ENCODE assay signal across 33 cellular contexts in the genomic region with DNA sequence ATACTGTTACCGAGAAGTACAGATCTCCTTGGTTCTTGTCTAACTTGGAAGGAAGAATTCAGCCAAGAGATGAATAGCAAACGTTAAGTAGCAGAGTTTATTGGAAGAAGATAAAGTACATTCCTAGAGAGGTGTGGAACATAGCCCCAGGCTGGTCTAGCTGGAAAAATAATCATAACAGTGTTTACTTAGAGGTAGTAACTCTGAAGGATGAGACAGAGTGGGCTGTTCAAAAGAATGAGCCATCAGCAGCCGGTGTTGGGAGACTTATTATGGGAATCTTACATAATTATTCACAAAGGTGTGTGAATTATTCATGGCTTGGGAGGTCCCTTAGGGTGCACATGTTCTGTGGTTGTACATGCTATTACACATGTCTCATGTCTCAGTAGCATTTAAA.
"Had no signal": no experiment of that assay in that cellular context is flagged by ENCODE, and none has a peak within 500 bp of the region (broad histone marks: within the 10 kb centered on the region; RNA-seq: fewer than 3 reads in every experiment).

No MANE protein-coding gene starts in this region.

- H3K4me3 Mint-ChIP-seq: activated CD4-positive, alpha-beta memory T cell treated with anti-CD3 and anti-CD28 coated beads, Interleukin-2, amount 10 ng/mL, durations not matched to agents 7 days and 5 days; activated CD8-positive, alpha-beta memory T cell treated with anti-CD3 and anti-CD28 coated beads, Interleukin-2, amount 10 ng/mL, durations not matched to agents 7 days and 5 days; activated naive CD4-positive, alpha-beta T cell treated with anti-CD3 and anti-CD28 coated beads, Interleukin-2, amount 10 ng/mL, durations not matched to agents 7 days and 5 days; activated naive CD8-positive, alpha-beta T cell treated with anti-CD3 and anti-CD28 coated beads for 36 hours had no signal

- DNase-seq: activated CD4-positive, alpha-beta memory T cell treated with anti-CD3 and anti-CD28 coated beads, Interleukin-2, amount 10 ng/mL, durations not matched to agents 7 days and 5 days; activated CD4-positive, alpha-beta T cell treated with anti-CD3 and anti-CD28 coated beads for 1 hour; activated CD4-positive, alpha-beta T cell treated with anti-CD3 and anti-CD28 coated beads for 48 hours; activated CD4-positive, CD25-positive, alpha-beta regulatory T cell; activated CD8-positive, alpha-beta memory T cell treated with anti-CD3 and anti-CD28 coated beads for 24 hours; activated CD8-positive, alpha-beta memory T cell treated with anti-CD3 and anti-CD28 coated beads, Interleukin-2, amount 10 ng/mL, durations not matched to agents 7 days and 5 days; activated CD8-positive, alpha-beta memory T cell treated with anti-CD3 and anti-CD28 coated beads, Interleukin-2, amount 50 U/mL, for 48 hours; activated effector memory CD4-positive, alpha-beta T cell treated with Interleukin-2 at 50 U/mL for 16 hours; activated naive CD4-positive, alpha-beta T cell treated with anti-CD3 and anti-CD28 coated beads, Interleukin-2, amount 10 ng/mL, durations not matched to agents 7 days and 5 days; activated naive CD8-positive, alpha-beta T cell treated with anti-CD3 and anti-CD28 coated beads for 36 hours; activated T-cell treated with anti-CD3 and anti-CD28 coated beads, Interleukin-2, amount 50 U/mL, for 48 hours; amniotic stem cell; aorta; brain microvascular endothelial cell; Kasumi-1; KG1; NCI-H1092 treated with DMSO at 0.1 percent for 48 hours; NCI-H1417; NCI-H146; NCI-H187; NCI-H2029 treated with DMSO at 0.1 percent for 48 hours; NCI-H2107; NCI-H2171 treated with DMSO at 0.1 percent for 48 hours; NCI-H2227 treated with DMSO at 0.1 percent for 48 hours; NCI-H524 treated with DMSO at 0.1 percent for 48 hours; NCI-H748 treated with DMSO at 0.1 percent for 48 hours; NK-92 treated with Interleukin-12 subunit alpha and Interleukin-12 subunit beta, amount 100 ng/mL, for 24 hours; PC-9; SW 1271; T1000; WERI-Rb-1 had no signal

- H3K27me3 ChIP-seq: brain microvascular endothelial cell had no signal

- H3K4me1 Mint-ChIP-seq: activated CD4-positive, alpha-beta memory T cell treated with anti-CD3 and anti-CD28 coated beads, Interleukin-2, amount 10 ng/mL, durations not matched to agents 7 days and 5 days; activated CD8-positive, alpha-beta memory T cell treated with anti-CD3 and anti-CD28 coated beads, Interleukin-2, amount 10 ng/mL, durations not matched to agents 7 days and 5 days; activated naive CD4-positive, alpha-beta T cell treated with anti-CD3 and anti-CD28 coated beads, Interleukin-2, amount 10 ng/mL, durations not matched to agents 7 days and 5 days; activated naive CD8-positive, alpha-beta T cell treated with anti-CD3 and anti-CD28 coated beads for 36 hours had no signal

- ATAC-seq: activated CD8-positive, alpha-beta memory T cell treated with anti-CD3 and anti-CD28 coated beads, Interleukin-2, amount 10 ng/mL, durations not matched to agents 7 days and 5 days; Right ventricle myocardium inferior had no signal

- H3K4me2 ChIP-seq: PC-9 had no signal

- H3K27me3 Mint-ChIP-seq: activated CD4-positive, alpha-beta memory T cell treated with anti-CD3 and anti-CD28 coated beads, Interleukin-2, amount 10 ng/mL, durations not matched to agents 7 days and 5 days; activated CD8-positive, alpha-beta memory T cell treated with anti-CD3 and anti-CD28 coated beads, Interleukin-2, amount 10 ng/mL, durations not matched to agents 7 days and 5 days; activated naive CD4-positive, alpha-beta T cell treated with anti-CD3 and anti-CD28 coated beads, Interleukin-2, amount 10 ng/mL, durations not matched to agents 7 days and 5 days; activated naive CD8-positive, alpha-beta T cell treated with anti-CD3 and anti-CD28 coated beads for 36 hours had no signal

- H3K27ac ChIP-seq: brain microvascular endothelial cell, PC-9, RWPE1, WERI-Rb-1 had no signal

- H3K4me3 ChIP-seq: PC-9 had no signal

- H3K36me3 ChIP-seq: brain microvascular endothelial cell, WERI-Rb-1 had no signal

- H3K9me3 Mint-ChIP-seq: activated naive CD8-positive, alpha-beta T cell treated with anti-CD3 and anti-CD28 coated beads for 36 hours had no signal

- H3K27ac Mint-ChIP-seq: activated CD4-positive, alpha-beta memory T cell treated with anti-CD3 and anti-CD28 coated beads, Interleukin-2, amount 10 ng/mL, durations not matched to agents 7 days and 5 days; activated CD8-positive, alpha-beta memory T cell treated with anti-CD3 and anti-CD28 coated beads, Interleukin-2, amount 10 ng/mL, durations not matched to agents 7 days and 5 days; activated naive CD4-positive, alpha-beta T cell treated with anti-CD3 and anti-CD28 coated beads, Interleukin-2, amount 10 ng/mL, durations not matched to agents 7 days and 5 days; activated naive CD8-positive, alpha-beta T cell treated with anti-CD3 and anti-CD28 coated beads for 36 hours had no signal

- H3K36me3 Mint-ChIP-seq: activated CD8-positive, alpha-beta memory T cell treated with anti-CD3 and anti-CD28 coated beads, Interleukin-2, amount 10 ng/mL, durations not matched to agents 7 days and 5 days; activated naive CD4-positive, alpha-beta T cell treated with anti-CD3 and anti-CD28 coated beads, Interleukin-2, amount 10 ng/mL, durations not matched to agents 7 days and 5 days; activated naive CD8-positive, alpha-beta T cell treated with anti-CD3 and anti-CD28 coated beads for 36 hours had no signal
